33 cellular contexts compared by ENCODE assay signal in genomic region chr3:142495103-142495502, GRCh38.
"Had no signal": no experiment of that assay in that cellular context is flagged by ENCODE, and none has a peak within 500 bp of the region (broad histone marks: within the 10 kb centered on the region; RNA-seq: fewer than 3 reads in every experiment).

No MANE protein-coding gene starts in this region.

- H3K27me3 ChIP-seq: ascending aorta had no signal

- H3K4me1 ChIP-seq: ascending aorta had no signal

- DNase-seq: activated B cell treated with CpG ODN at 0.5 μM for 24 hours; activated CD4-positive, alpha-beta memory T cell treated with anti-CD3 and anti-CD28 coated beads, Interleukin-2, amount 10 ng/mL, durations not matched to agents 7 days and 5 days; activated CD4-positive, alpha-beta T cell treated with anti-CD3 and anti-CD28 coated beads for 48 hours; activated CD4-positive, CD25-positive, alpha-beta regulatory T cell treated with anti-CD3 and anti-CD28 coated beads, Interleukin-2, amount 50 U/mL, for 72 hours; activated CD8-positive, alpha-beta memory T cell treated with anti-CD3 and anti-CD28 coated beads for 24 hours; activated CD8-positive, alpha-beta memory T cell treated with anti-CD3 and anti-CD28 coated beads, Interleukin-2, amount 10 ng/mL, durations not matched to agents 7 days and 5 days; activated CD8-positive, alpha-beta memory T cell treated with anti-CD3 and anti-CD28 coated beads, Interleukin-2, amount 50 U/mL, for 48 hours; activated gamma-delta T cell; activated naive CD4-positive, alpha-beta T cell treated with Interleukin-2 at 50 U/mL for 16 hours; activated naive CD8-positive, alpha-beta T cell treated with anti-CD3 and anti-CD28 coated beads, Interleukin-2, amount 10 ng/mL, durations not matched to agents 7 days and 5 days; amygdala; caudate nucleus; MM.1S; MV-4-11; NCI-H1092; NCI-H1417; NCI-H146; NCI-H187; NCI-H2029 treated with DMSO at 0.1 percent for 48 hours; NCI-H2107; NCI-H2171; NCI-H510A; NCI-H526; NCI-H748 treated with DMSO at 0.1 percent for 48 hours; NK-92 treated with Interleukin-12 subunit alpha and Interleukin-12 subunit beta, amount 100 ng/mL, for 24 hours; Right ventricle myocardium superior; SW 1271; T-helper 1 cell; T-helper 2 cell; T-helper 9 cell had no signal

- H3K9ac ChIP-seq: KMS-11 had no signal

- H3K4me2 ChIP-seq: KMS-11 had no signal

- ATAC-seq: activated CD8-positive, alpha-beta memory T cell treated with anti-CD3 and anti-CD28 coated beads, Interleukin-2, amount 10 ng/mL, durations not matched to agents 7 days and 5 days had no signal

- H3K9me3 ChIP-seq: ascending aorta had no signal

- H3K4me3 ChIP-seq: ascending aorta had no signal

- H3K27ac ChIP-seq: ascending aorta, KMS-11, VCaP had no signal
